Comparison of ENCODE assay signal across 1 cellular context in the genomic region with DNA sequence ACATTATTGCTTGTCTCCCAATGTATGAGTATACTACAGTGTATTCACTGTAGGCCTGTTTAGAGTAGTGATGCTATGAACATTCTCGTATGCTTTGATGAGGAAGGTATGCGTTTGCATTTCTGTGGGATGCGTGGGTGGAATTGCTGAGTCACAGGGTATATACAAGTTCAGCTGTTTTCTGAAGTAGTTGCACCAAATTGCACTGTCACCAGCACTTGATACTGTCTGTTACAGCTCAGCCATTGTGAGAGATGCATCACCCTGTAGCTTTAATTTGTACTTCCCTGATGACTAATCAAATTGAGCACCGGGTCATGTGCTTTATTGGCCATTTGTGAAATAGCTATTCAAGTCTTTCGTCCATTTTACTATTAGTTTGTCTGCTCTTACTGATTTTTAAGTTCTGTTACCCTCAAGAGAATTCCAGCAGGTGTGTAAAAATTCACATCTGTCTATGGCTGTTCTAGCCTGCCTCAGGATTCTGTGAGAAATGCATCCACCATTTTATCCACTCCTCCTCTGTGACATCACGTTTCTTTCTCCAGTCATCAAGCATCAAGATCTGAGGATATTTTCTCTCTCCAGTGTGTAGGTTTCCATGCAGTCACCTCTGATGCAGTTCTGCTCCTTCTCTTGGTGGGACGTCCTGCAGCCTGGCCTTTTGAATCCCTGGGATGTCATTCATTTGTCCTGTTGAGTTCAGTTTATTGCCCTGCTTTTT.
TF ChIP-seq lines count a peak whose summit lies in the region.

No MANE protein-coding gene starts in this region.

TF ChIP-seq in GM12878, 131 proteins besides CTCF, POLR2A, EP300 and RAD21 (continued from another document):
- no peak for TF ChIP-seq NKRF (conservative IDR thresholded peaks at IDR 0.05)
- no peak for TF ChIP-seq PAX5 (IDR thresholded peaks at IDR 0.05; ENCODE audit: borderline replicate concordance, low read depth, low read length)
- no peak for TF ChIP-seq BCL3 (IDR thresholded peaks at IDR 0.05; ENCODE audit: borderline replicate concordance, insufficient read depth, low read depth, low read length, poor library complexity, severe bottlenecking)
- no peak for TF ChIP-seq IKZF2 (IDR thresholded peaks at IDR 0.05)
- no peak for TF ChIP-seq NR2F1 (conservative IDR thresholded peaks at IDR 0.05)
- no peak for TF ChIP-seq TCF3 (IDR thresholded peaks at IDR 0.05; ENCODE audit: borderline replicate concordance, insufficient read depth, low read depth, low read length)
